ENCODE assay signal across 2 cellular contexts in genomic region chr6:135815216-135815615, GRCh38.
TF ChIP-seq lines count a peak whose summit lies in the region.

No MANE protein-coding gene starts in this region.

TF ChIP-seq in GM23338, 12 proteins besides CTCF, POLR2A, EP300 and RAD21 (continued from another document):
- no peak for TF ChIP-seq ZNF462 (CRISPR knock-in tag; IDR thresholded peaks at IDR 0.05)

TF ChIP-seq in WTC11, 78 proteins besides CTCF, POLR2A, EP300 and RAD21 (continued from another document):
- TF ChIP-seq STAT6 (CRISPR knock-in tag; conservative IDR thresholded peaks at IDR 0.05; ENCODE audit: low read depth) (no peak), HMGA2 (CRISPR knock-in tag; IDR thresholded peaks at IDR 0.05) (no peak), USF2 (CRISPR knock-in tag; IDR thresholded peaks at IDR 0.05) (peak; percentile 87), NR2C2 (CRISPR knock-in tag; IDR thresholded peaks at IDR 0.05) (no peak), NR1H2 (CRISPR knock-in tag; IDR thresholded peaks at IDR 0.05) (no peak), SOX15 (CRISPR knock-in tag; IDR thresholded peaks at IDR 0.05) (no peak), OVOL2 (CRISPR knock-in tag; IDR thresholded peaks at IDR 0.05; ENCODE audit: borderline replicate concordance) (no peak), ZNF671 (CRISPR knock-in tag; IDR thresholded peaks at IDR 0.05) (no peak), NFYB (CRISPR knock-in tag; conservative IDR thresholded peaks at IDR 0.05; ENCODE audit: low read depth) (no peak), ESRRA (CRISPR knock-in tag; IDR thresholded peaks at IDR 0.05; ENCODE audit: borderline replicate concordance) (no peak), USF1 (CRISPR knock-in tag; IDR thresholded peaks at IDR 0.05) (peak; percentile 80), FOXJ3 (CRISPR knock-in tag; IDR thresholded peaks at IDR 0.05; ENCODE audit: borderline replicate concordance) (no peak), IRF1 (CRISPR knock-in tag; IDR thresholded peaks at IDR 0.05) (no peak), JAZF1 (CRISPR knock-in tag; IDR thresholded peaks at IDR 0.05) (no peak)
- TF ChIP-seq, protein P1, sequence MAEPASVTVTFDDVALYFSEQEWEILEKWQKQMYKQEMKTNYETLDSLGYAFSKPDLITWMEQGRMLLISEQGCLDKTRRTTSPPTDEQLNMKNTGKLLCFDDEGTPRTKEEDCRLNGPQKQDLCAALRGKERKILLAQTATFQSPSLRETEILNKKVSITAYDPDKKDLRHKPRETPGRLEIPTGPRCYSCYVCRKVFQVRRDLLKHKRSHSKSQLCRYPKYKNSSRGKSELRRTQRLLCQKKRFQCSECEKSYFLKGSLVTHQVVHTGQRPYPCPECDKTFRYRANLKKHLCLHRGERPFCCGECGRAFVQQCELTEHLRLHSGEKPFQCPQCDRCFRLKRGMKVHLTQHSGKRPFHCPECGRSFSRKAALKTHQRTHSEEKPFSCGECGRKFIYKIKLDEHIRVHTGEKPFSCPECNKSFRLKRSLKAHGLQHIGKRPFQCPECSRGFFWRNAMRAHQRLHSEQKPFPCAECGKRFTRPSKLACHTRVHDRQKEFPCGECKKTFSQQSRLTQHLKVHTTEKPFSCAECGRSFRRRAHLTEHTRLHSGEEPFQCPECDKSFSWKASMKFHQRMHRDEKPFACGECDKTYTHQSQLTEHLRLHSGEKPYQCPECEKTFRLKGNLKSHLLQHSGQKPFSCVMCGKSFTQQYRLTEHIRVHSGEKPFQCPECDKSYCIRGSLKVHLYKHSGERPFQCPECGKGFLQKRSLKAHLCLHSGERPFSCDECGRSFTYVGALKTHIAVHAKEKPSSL (CRISPR knock-in tag; conservative IDR thresholded peaks at IDR 0.05), result no peak
